1 cellular context compared by ENCODE assay signal in the genomic region with DNA sequence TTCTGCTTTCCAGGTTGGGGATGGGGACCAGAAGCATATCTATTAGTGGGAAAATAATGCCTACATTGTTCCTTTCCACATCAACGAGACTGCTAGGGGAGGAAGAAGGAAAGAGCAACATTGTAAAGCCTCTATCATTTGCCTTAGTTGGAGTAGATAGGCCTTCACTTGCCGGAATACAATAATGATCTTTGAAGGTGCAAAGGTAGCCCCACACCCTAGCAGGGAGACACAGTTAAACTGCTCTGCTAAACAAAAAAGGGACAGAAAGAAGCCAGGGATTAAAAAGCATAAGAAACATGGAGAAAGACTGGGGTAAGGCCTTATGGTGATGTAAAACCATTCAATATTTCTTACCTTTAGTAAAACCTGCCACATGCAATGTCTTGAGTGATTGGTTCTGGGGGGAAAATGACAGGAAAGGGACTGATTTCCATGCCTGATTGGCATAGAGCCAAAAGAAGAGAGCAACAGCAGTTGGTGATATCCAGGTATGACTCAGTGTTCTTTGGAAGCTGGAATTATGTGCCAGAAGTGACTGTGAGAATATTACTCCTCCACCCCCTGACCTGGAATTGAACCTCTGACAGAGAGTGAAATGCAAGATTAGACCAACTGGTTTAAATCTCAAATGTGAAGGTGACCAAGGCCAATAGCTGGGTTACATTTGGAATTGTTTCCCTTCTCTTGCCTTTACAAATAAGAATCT.
A peak's percentile ranks its signal among the peaks of the same experiment; 100 is the strongest.
TF ChIP-seq lines count a peak whose summit lies in the region.

No MANE protein-coding gene starts in this region.

TF ChIP-seq in SK-N-SH, 30 proteins besides CTCF, POLR2A, EP300 and RAD21 (continued from another document):
- no peak for TF ChIP-seq ZBTB33 (IDR thresholded peaks at IDR 0.05; ENCODE audit: borderline replicate concordance, low read depth)
- TF ChIP-seq NFIC (IDR thresholded peaks at IDR 0.05; ENCODE audit: borderline replicate concordance), result peak; percentile 91
- TF ChIP-seq, protein P1, sequence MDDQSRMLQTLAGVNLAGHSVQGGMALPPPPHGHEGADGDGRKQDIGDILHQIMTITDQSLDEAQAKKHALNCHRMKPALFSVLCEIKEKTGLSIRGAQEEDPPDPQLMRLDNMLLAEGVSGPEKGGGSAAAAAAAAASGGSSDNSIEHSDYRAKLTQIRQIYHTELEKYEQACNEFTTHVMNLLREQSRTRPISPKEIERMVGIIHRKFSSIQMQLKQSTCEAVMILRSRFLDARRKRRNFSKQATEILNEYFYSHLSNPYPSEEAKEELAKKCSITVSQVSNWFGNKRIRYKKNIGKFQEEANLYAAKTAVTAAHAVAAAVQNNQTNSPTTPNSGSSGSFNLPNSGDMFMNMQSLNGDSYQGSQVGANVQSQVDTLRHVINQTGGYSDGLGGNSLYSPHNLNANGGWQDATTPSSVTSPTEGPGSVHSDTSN (IDR thresholded peaks at IDR 0.05), result peak; percentile 66; the same call in 1 of the 2 replicates
